In the genomic region with DNA sequence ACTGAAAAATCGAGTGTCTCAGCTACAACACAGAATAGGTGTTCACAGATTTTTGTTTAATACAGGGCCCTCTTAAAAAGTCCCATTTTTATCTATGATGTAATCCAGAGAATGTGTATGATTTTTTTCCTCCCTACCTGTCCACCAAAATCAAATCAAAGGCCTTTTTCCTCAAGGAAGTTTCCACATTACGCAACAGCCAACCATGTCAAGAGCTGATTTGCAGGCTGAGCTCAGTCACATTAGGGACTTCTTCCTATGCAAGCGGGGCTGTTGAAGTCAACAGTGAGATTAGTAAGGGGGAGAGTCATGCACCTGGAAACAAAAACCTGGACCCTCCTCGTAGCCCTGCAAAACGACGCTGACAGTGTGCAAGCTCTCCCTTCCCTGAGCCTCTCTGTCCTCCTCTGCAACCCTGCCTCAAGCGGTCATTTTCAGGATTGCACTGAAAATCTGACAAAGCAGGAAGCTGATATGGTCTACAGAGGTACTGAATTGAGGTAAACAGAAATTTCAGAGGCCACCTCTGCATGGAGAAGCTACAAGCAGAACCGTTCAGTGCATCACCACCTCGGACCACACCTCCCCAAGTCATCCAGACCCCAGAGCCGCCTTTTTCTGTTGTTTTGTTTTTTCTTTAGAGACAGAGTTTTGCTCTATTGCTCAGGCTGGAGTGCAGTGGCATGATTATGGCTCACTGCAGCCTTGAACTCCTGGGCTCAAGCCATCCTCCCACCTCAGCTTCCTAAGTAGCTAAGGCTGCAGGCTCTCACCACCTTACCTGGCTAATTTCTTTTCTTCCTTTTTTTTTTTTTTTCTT, we compare ENCODE assay signal across 1 cellular context.
TF ChIP-seq lines count a peak whose summit lies in the region.

No MANE protein-coding gene starts in this region.

TF ChIP-seq in A549, 52 proteins besides CTCF, POLR2A, EP300 and RAD21 (continued from another document):
- TF ChIP-seq, protein P1, sequence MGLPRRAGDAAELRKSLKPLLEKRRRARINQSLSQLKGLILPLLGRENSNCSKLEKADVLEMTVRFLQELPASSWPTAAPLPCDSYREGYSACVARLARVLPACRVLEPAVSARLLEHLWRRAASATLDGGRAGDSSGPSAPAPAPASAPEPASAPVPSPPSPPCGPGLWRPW (IDR thresholded peaks at IDR 0.05), result no peak
- TF ChIP-seq SMC3 (IDR thresholded peaks at IDR 0.05), result 0 out of 3 replicates have a peak, but pooled peaks have one; percentile 10
